ENCODE assay signal across 10 cellular contexts in the genomic region with DNA sequence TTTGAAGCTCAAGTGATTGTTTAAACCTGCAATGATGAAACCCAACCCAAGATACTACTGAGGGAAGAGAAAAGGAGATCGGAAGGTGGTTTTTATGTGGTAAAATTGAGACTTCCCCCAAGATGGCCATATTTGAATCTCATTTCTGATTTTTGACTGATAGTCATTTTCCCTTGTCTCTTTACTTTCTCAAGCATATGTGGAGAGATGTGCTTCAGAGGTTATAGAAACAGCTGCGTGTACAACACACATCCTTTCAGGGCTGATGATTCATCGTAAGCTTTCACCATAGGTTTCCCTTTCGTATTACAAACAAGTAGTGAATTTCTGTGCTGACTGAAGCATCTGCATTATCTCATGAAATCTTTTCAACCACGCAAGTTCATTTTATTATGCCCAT.
DNase-seq lines count a peak whose midpoint lies in the region; ATAC-seq, FAIRE-seq and TF ChIP-seq lines count a peak whose summit lies in the region.
"Had no signal": no experiment of that assay in that cellular context is flagged by ENCODE, and none has a peak within 500 bp of the region (broad histone marks: within the 10 kb centered on the region; RNA-seq: fewer than 3 reads in every experiment).

No MANE protein-coding gene starts in this region.

- H3K9me3 Mint-ChIP-seq in activated CD8-positive, alpha-beta T cell treated with anti-CD3 and anti-CD28 coated beads, Interleukin-2, amount 10 ng/mL, durations not matched to agents 7 days and 5 days (ENCODE audit: insufficient read depth), result no peaks in the 10 kb centered on the region

- WGBS in GM12878 (ENCODE audit: insufficient coverage, insufficient replicate concordance, low lambda C conversion rate, missing lambda C conversion rate), result 1% methylated on average over 5 of the region's 5 CpGs
- WGBS in suprapubic skin, result 71% methylated on average over 5 of the region's 5 CpGs

- POLR2A ChIA-PET in GM12878 (lab: Charles Lee), result no interaction called here
- POLR2A ChIA-PET in activated CD8-positive, alpha-beta T cell treated with anti-CD3 and anti-CD28 coated beads, Interleukin-2, amount 10 ng/mL, durations not matched to agents 7 days and 5 days (lab: Charles Lee), result no interaction called here

- in situ Hi-C loops in GM12878 (cut with MboI), result no loop called here

- intact Hi-C loops in GM12878 (cut with micrococcal nuclease; ENCODE audit: unreplicated experiment), result loop anchor here (2.0 to 5.0 kb wide), 2 partner anchors 18 to 120 kb away; no protein-coding TSS in a partner anchor

- DNase-seq in GM12891 (ENCODE audit: insufficient read length, low spot score) (peak; percentile 33), GM12878 (ENCODE audit: low read depth, low spot score) (peak; percentile 65), suprapubic skin (ENCODE audit: low spot score in 2 of 2) (no peak), mucosa of gallbladder (ENCODE audit: low spot score) (no peak), GM19239 (ENCODE audit: insufficient read length, low spot score) (no peak)
- no peak for DNase-seq in activated CD8-positive, alpha-beta T cell treated with anti-CD3 and anti-CD28 coated beads, Interleukin-2, amount 10 ng/mL, durations not matched to agents 7 days and 5 days
- DNase-seq: CD4-positive, alpha-beta memory T cell; upper lobe of left lung had no signal

- CTCF ChIA-PET in GM12878 (lab: Yijun Ruan, JAX), result interaction anchor here (1.5 to 2.5 kb wide), 2 partner anchors 63 to 110 kb away, joined by 4 to 18 read pairs; no protein-coding TSS in a partner anchor
- CTCF ChIA-PET in activated CD8-positive, alpha-beta T cell treated with anti-CD3 and anti-CD28 coated beads, Interleukin-2, amount 10 ng/mL, durations not matched to agents 7 days and 5 days (lab: Charles Lee), result no interaction called here

- no peak for TF ChIP-seq RAD21 in GM12878 (IDR thresholded peaks at IDR 0.05; ENCODE audit: insufficient read depth, low read depth, low read length)

- no peak overlapping the region for H3K4me3 ChIP-seq in GM12878
- H3K4me3 ChIP-seq in suprapubic skin, result no peak overlapping the region
- H3K4me3 ChIP-seq: upper lobe of left lung had no signal

- H3K4me2 ChIP-seq in GM12878 (ENCODE audit: control insufficient read depth, insufficient read depth), result peak overlapping the region; percentile 69

- SMC1A ChIA-PET in GM12878 (lab: Charles Lee; ENCODE audit: uncharacterized antibody, unreplicated experiment), result interaction anchor here (1.1 to 2.2 kb wide), 9 partner anchors 8 to 194 kb away, joined by 3 to 8 read pairs (median 4); no protein-coding TSS in a partner anchor

- no peak overlapping the region for H3K9ac ChIP-seq in GM12878 (ENCODE audit: control insufficient read depth, insufficient read depth, low read length)

- TF ChIP-seq POLR2A in GM12891 (IDR thresholded peaks at IDR 0.05; ENCODE audit: low read depth, low read length) (no peak), GM12878 (IDR thresholded peaks at IDR 0.05; ENCODE audit: low read depth, low read length) (no peak), suprapubic skin (IDR thresholded peaks at IDR 0.05) (no peak)

- TF ChIP-seq EP300 in GM12878 (IDR thresholded peaks at IDR 0.05; ENCODE audit: borderline replicate concordance in 1 of 2, control insufficient read depth in 1 of 2, low read depth in 2 of 2, low read length in 2 of 2) (peak in 1 of 2 experiments; percentile 72; a peak in 1 of 4 replicates), suprapubic skin (IDR thresholded peaks at IDR 0.05) (no peak)

- H4K20me1 ChIP-seq in GM12878 (ENCODE audit: control insufficient read depth, insufficient read depth), result no peaks in the 10 kb centered on the region

- H3K27ac Mint-ChIP-seq in activated CD8-positive, alpha-beta T cell treated with anti-CD3 and anti-CD28 coated beads, Interleukin-2, amount 10 ng/mL, durations not matched to agents 7 days and 5 days, result no peak overlapping the region
- H3K27ac Mint-ChIP-seq: CD4-positive, alpha-beta memory T cell had no signal

- ATAC-seq in GM21360 (IDR thresholded peaks at IDR 0.05; ENCODE audit: unreplicated experiment) (peak; percentile 98), HG03097 (IDR thresholded peaks at IDR 0.05; ENCODE audit: low FRiP score, unreplicated experiment) (peak; percentile 96), GM12878 (peak; percentile 96)
- no peak for ATAC-seq in activated CD8-positive, alpha-beta T cell treated with anti-CD3 and anti-CD28 coated beads, Interleukin-2, amount 10 ng/mL, durations not matched to agents 7 days and 5 days

- H3K4me1 Mint-ChIP-seq in activated CD8-positive, alpha-beta T cell treated with anti-CD3 and anti-CD28 coated beads, Interleukin-2, amount 10 ng/mL, durations not matched to agents 7 days and 5 days (ENCODE audit: low read depth), result no peaks in the 10 kb centered on the region

- no peaks in the 10 kb centered on the region for H3K79me2 ChIP-seq in GM12878 (ENCODE audit: control insufficient read depth, insufficient read depth, low read length)

- H2AFZ ChIP-seq in GM12878 (ENCODE audit: control insufficient read depth, low read depth, low read length), result peak overlapping the region; percentile 68

- H3K4me1 ChIP-seq in GM12878 (ENCODE audit: control insufficient read depth, insufficient read depth, low read length) (peaks cover 13% of the 10 kb centered on the region), suprapubic skin (no peaks in the 10 kb centered on the region)
- H3K4me1 ChIP-seq: upper lobe of left lung had no signal

- H3K36me3 Mint-ChIP-seq in activated CD8-positive, alpha-beta T cell treated with anti-CD3 and anti-CD28 coated beads, Interleukin-2, amount 10 ng/mL, durations not matched to agents 7 days and 5 days (ENCODE audit: low read depth), result no peaks in the 10 kb centered on the region
- H3K36me3 Mint-ChIP-seq: CD4-positive, alpha-beta memory T cell had no signal

- RAD21 ChIA-PET in GM12878 (lab: Charles Lee; ENCODE audit: unreplicated experiment), result interaction anchor here (1.4 to 2.9 kb wide), 3 partner anchors 64 to 188 kb away, joined by 7 to 9 read pairs (median 7); no protein-coding TSS in a partner anchor

- H3K27me3 ChIP-seq in GM12878 (replicated peaks in 1 of 2; ENCODE audit: control insufficient read depth in 2 of 2, insufficient read depth in 2 of 2, low read length in 1 of 2), result no peaks in the 10 kb centered on the region
- H3K27me3 ChIP-seq in suprapubic skin, result peaks cover 7% of the 10 kb centered on the region
- H3K27me3 ChIP-seq: upper lobe of left lung had no signal

- H3K27me3 Mint-ChIP-seq in activated CD8-positive, alpha-beta T cell treated with anti-CD3 and anti-CD28 coated beads, Interleukin-2, amount 10 ng/mL, durations not matched to agents 7 days and 5 days (ENCODE audit: low read depth), result peaks cover 3% of the 10 kb centered on the region

- no peak overlapping the region for H3K4me3 Mint-ChIP-seq in activated CD8-positive, alpha-beta T cell treated with anti-CD3 and anti-CD28 coated beads, Interleukin-2, amount 10 ng/mL, durations not matched to agents 7 days and 5 days
- H3K4me3 Mint-ChIP-seq: CD4-positive, alpha-beta memory T cell had no signal

- no peaks in the 10 kb centered on the region for H3K9me3 ChIP-seq in GM12878 (replicated peaks; ENCODE audit: control insufficient read depth, insufficient read depth, low read length)
- H3K9me3 ChIP-seq in suprapubic skin, result no peaks in the 10 kb centered on the region
- H3K9me3 ChIP-seq: upper lobe of left lung had no signal

- TF ChIP-seq CTCF in GM12878 (IDR thresholded peaks at IDR 0.05 in 2 of 3, conservative IDR thresholded peaks at IDR 0.05 in 1 of 3; ENCODE audit: control insufficient read depth in 2 of 3, extremely low read depth in 1 of 3, insufficient read depth in 1 of 3, low read depth in 3 of 3, low read length in 3 of 3) (no peak), suprapubic skin (IDR thresholded peaks at IDR 0.05) (no peak)

- no peaks in the 10 kb centered on the region for H3K36me3 ChIP-seq in GM12878 (ENCODE audit: control insufficient read depth in 2 of 2, insufficient read depth in 2 of 2, low read length in 1 of 2)
- H3K36me3 ChIP-seq in suprapubic skin, result no peaks in the 10 kb centered on the region
- H3K36me3 ChIP-seq: upper lobe of left lung had no signal

- BruUV-seq in GM12878 (replicated peaks; lab: Mats Ljungman, UMichigan), result no TSS peak

- FAIRE-seq in GM12891 (lab: Jason Lieb, UNC) (peak; percentile 86), GM12878 (lab: Jason Lieb, UNC) (peak; percentile 99), GM19239 (lab: Jason Lieb, UNC) (no peak)

- H3K27ac ChIP-seq in GM12878 (ENCODE audit: control insufficient read depth, insufficient read depth), result peak overlapping the region; percentile 68
- H3K27ac ChIP-seq in suprapubic skin, result no peak overlapping the region
- H3K27ac ChIP-seq: upper lobe of left lung had no signal

TF ChIP-seq in GM12891, 5 proteins besides CTCF, POLR2A, EP300 and RAD21:
- TF ChIP-seq POLR2AphosphoS5 (IDR thresholded peaks at IDR 0.05; ENCODE audit: low read depth, low read length), result no peak
- no peak for TF ChIP-seq POU2F2 (IDR thresholded peaks at IDR 0.05; ENCODE audit: low read depth, low read length)
- TF ChIP-seq PAX5 (IDR thresholded peaks at IDR 0.05; ENCODE audit: insufficient read depth, low read length, severe bottlenecking), result no peak
- no peak for TF ChIP-seq TAF1 (IDR thresholded peaks at IDR 0.05; ENCODE audit: low read depth, low read length)
- no peak for TF ChIP-seq SPI1 (IDR thresholded peaks at IDR 0.05; ENCODE audit: low read depth, low read length)

TF ChIP-seq in GM12878, 131 proteins besides CTCF, POLR2A, EP300 and RAD21 (continues in another document):
- TF ChIP-seq CREB1 (IDR thresholded peaks at IDR 0.05; ENCODE audit: low read depth) (0 out of 2 replicates have a peak, but pooled peaks have one; percentile 27), TCF7 (IDR thresholded peaks at IDR 0.05; ENCODE audit: borderline replicate concordance) (no peak; the same call in 1 of the 2 replicates), NR2C2 (IDR thresholded peaks at IDR 0.05; ENCODE audit: borderline replicate concordance, control insufficient read depth, insufficient read length, low read depth) (no peak), TBL1XR1 (IDR thresholded peaks at IDR 0.05; ENCODE audit: low read depth, low read length) (no peak), RAD51 (IDR thresholded peaks at IDR 0.05) (no peak), WRNIP1 (IDR thresholded peaks at IDR 0.05; ENCODE audit: borderline replicate concordance, low read depth, low read length) (no peak), SUPT20H (IDR thresholded peaks at IDR 0.05; ENCODE audit: borderline replicate concordance, control insufficient read depth, low read depth, low read length) (no peak), NRF1 (conservative IDR thresholded peaks at IDR 0.05; ENCODE audit: low read depth, low read length) (no peak)

Comparison
In these comparisons a context has a peak if more than half of its experiments do, and no peak if none do; other contexts are left out.
1. DNase-seq: peak in GM12891 (single experiment) and GM12878 (single experiment); none in suprapubic skin (0 of 2), activated CD8-positive, alpha-beta T cell treated with anti-CD3 and anti-CD28 coated beads, Interleukin-2, amount 10 ng/mL, durations not matched to agents 7 days and 5 days (single experiment), mucosa of gallbladder (single experiment) and GM19239 (single experiment).